In the genomic region with DNA sequence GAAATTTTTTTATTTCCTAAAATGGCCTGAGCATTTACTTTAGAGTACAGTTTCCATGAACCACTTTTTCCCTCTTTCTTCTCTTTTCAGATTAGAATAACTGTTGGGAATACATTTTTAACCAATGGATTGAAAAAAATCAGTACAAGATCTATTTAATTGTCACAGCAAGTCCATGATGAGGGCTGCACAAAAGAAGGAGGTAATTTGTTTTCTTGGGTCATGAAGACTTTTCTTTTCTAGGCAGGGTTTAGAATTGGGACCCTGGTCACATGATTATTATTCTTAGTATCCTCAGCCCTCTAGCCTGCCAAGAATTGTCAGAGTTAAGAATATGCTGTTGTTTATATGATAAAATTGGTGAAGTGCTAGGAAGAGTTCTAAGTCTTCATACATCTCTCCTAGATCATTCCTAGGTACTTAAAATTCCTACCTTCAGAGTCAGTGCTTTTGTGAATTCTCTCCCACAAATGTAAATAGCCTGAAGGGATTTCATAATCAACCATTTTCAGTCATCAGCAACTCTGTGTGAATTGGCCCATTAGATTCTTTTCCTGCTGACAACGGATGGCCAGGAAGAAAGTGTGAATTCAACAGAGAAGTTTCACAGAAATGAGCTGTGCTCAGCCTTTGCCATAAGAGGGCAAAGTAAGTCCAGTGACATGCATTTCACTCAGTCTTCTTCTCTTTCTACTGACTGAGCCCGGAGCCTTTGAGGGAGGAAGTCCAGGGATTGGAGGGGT, we compare ENCODE assay signal across 11 cellular contexts. TPM values are rescaled to one million over a fixed set of nuclear protein-coding genes. Genes with fewer than 3 reads are reported as not detected.
DNase-seq lines count a peak whose midpoint lies in the region; ATAC-seq and TF ChIP-seq lines count a peak whose summit lies in the region.
"Had no signal": no experiment of that assay in that cellular context is flagged by ENCODE, and none has a peak within 500 bp of the region (broad histone marks: within the 10 kb centered on the region; RNA-seq: fewer than 3 reads in every experiment).

No MANE protein-coding gene starts in this region.

- no peak overlapping the region for H3K4me3 Mint-ChIP-seq in activated CD4-positive, alpha-beta T cell treated with anti-CD3 and anti-CD28 coated beads, Interleukin-2, amount 10 ng/mL, durations not matched to agents 24 days and 14 days

- TF ChIP-seq POLR2A in tibial nerve (IDR thresholded peaks at IDR 0.05), result no peak

- peaks cover 2% of the 10 kb centered on the region for H3K27me3 ChIP-seq in AG04450 (ENCODE audit: control insufficient read depth, insufficient read depth, low read length)
- no peaks in the 10 kb centered on the region for H3K27me3 ChIP-seq in Panc1 (ENCODE audit: control insufficient read depth, insufficient read depth, low read length)
- no peaks in the 10 kb centered on the region for H3K27me3 ChIP-seq in tibial nerve
- H3K27me3 ChIP-seq: SJSA1 had no signal

- H3K9me3 ChIP-seq in AG04450 (ENCODE audit: control insufficient read depth, insufficient read depth, low read length) (no peaks in the 10 kb centered on the region), Panc1 (ENCODE audit: control insufficient read depth, insufficient read depth, low read depth, low read length) (no peaks in the 10 kb centered on the region), tibial nerve (no peaks in the 10 kb centered on the region)
- H3K9me3 ChIP-seq: SJSA1 had no signal

- TF ChIP-seq EP300 in tibial nerve (IDR thresholded peaks at IDR 0.05), result no peak

- CTCF ChIA-PET in AG04450 (lab: Charles Lee) (interaction anchor here (0.6 to 1.2 kb wide), 7 partner anchors 12 to 723 kb away, joined by 3 to 6 read pairs (median 5); no protein-coding TSS in a partner anchor), Panc1 (lab: Charles Lee) (no interaction called here)

- H3K36me3 Mint-ChIP-seq in activated CD4-positive, alpha-beta T cell treated with anti-CD3 and anti-CD28 coated beads, Interleukin-2, amount 10 ng/mL, durations not matched to agents 24 days and 14 days (ENCODE audit: low read depth), result no peaks in the 10 kb centered on the region

- H3K27me3 Mint-ChIP-seq in activated CD4-positive, alpha-beta T cell treated with anti-CD3 and anti-CD28 coated beads, Interleukin-2, amount 10 ng/mL, durations not matched to agents 24 days and 14 days, result peaks cover 5% of the 10 kb centered on the region

- 14 to 22% methylated on average over 2 of the region's 2 CpGs for WGBS in tibial nerve, 2 donors

- intact Hi-C loops in Panc1 (cut with micrococcal nuclease; ENCODE audit: unreplicated experiment), result no loop called here
- intact Hi-C loops in activated CD4-positive, alpha-beta T cell treated with anti-CD3 and anti-CD28 coated beads, Interleukin-2, amount 10 ng/mL, durations not matched to agents 24 days and 14 days (cut with micrococcal nuclease), result no loop called here

- no peaks in the 10 kb centered on the region for H3K36me3 ChIP-seq in Panc1 (ENCODE audit: control insufficient read depth, insufficient read depth, low read length)
- no peaks in the 10 kb centered on the region for H3K36me3 ChIP-seq in tibial nerve
- H3K36me3 ChIP-seq: SJSA1 had no signal

- TF ChIP-seq CTCF in AG04450 (IDR thresholded peaks at IDR 0.05; ENCODE audit: low read depth, low read length), result peak; percentile 40
- TF ChIP-seq CTCF in Panc1 (IDR thresholded peaks at IDR 0.05), result peak; percentile 56
- peak; percentile 31 for TF ChIP-seq CTCF in fibroblast of pulmonary artery (IDR thresholded peaks at IDR 0.05; ENCODE audit: low read length, missing control alignments)
- no peak for TF ChIP-seq CTCF in tibial nerve (IDR thresholded peaks at IDR 0.05)

- DNase-seq in AG04450 (ENCODE audit: low read depth, low spot score), result peak; percentile 13
- peak; percentile 15 for DNase-seq in Panc1 (ENCODE audit: low read depth, low spot score)
- peak; percentile 29 for DNase-seq in fibroblast of pulmonary artery (ENCODE audit: low read depth)
- no peak for DNase-seq in tibial nerve (ENCODE audit: low spot score in 2 of 2)
- no peak for DNase-seq in occipital lobe (lab: John Stamatoyannopoulos, UW)
- no peak for DNase-seq in NCI-H187 (lab: John Stamatoyannopoulos, UW)
- no peak for DNase-seq in activated CD4-positive, alpha-beta T cell treated with anti-CD3 and anti-CD28 coated beads, Interleukin-2, amount 10 ng/mL, durations not matched to agents 24 days and 14 days
- DNase-seq: GDM1, left ventricle myocardium superior had no signal

- POLR2A ChIA-PET in AG04450 (lab: Yijun Ruan, JAX) (no interaction called here), Panc1 (lab: Charles Lee) (no interaction called here)

- H3K27ac ChIP-seq in AG04450 (ENCODE audit: low read depth, low read length) (peak overlapping the region; percentile 12), Panc1 (ENCODE audit: low read length) (no peak overlapping the region), tibial nerve (no peak overlapping the region)
- H3K27ac ChIP-seq: SJSA1 had no signal

- H3K4me3 ChIP-seq in AG04450 (ENCODE audit: low read depth, low read length), result no peak overlapping the region
- no peak overlapping the region for H3K4me3 ChIP-seq in Panc1 (ENCODE audit: low read depth in 2 of 2, low read length in 2 of 2)
- no peak overlapping the region for H3K4me3 ChIP-seq in fibroblast of pulmonary artery (replicated peaks; ENCODE audit: low read depth, low read length)
- no peak overlapping the region for H3K4me3 ChIP-seq in tibial nerve
- H3K4me3 ChIP-seq: SJSA1 had no signal

- in situ Hi-C loops in Panc1 (cut with HindIII; ENCODE audit: low pct_unique_long_range_greater_than_20kb, low sequenced_read_pairs), result no loop called here

- H3K27ac Mint-ChIP-seq in activated CD4-positive, alpha-beta T cell treated with anti-CD3 and anti-CD28 coated beads, Interleukin-2, amount 10 ng/mL, durations not matched to agents 24 days and 14 days, result no peak overlapping the region

- BruUV-seq in Panc1 (replicated peaks; lab: Mats Ljungman, UMichigan), result no TSS peak

- ATAC-seq in GM19438 (IDR thresholded peaks at IDR 0.05; ENCODE audit: low read depth, unreplicated experiment) (peak; percentile 64), Panc1 (peak; percentile 91)
- ATAC-seq: left ventricle myocardium superior had no signal

- no peaks in the 10 kb centered on the region for H3K4me1 Mint-ChIP-seq in activated CD4-positive, alpha-beta T cell treated with anti-CD3 and anti-CD28 coated beads, Interleukin-2, amount 10 ng/mL, durations not matched to agents 24 days and 14 days

- no peaks in the 10 kb centered on the region for H3K9me3 Mint-ChIP-seq in activated CD4-positive, alpha-beta T cell treated with anti-CD3 and anti-CD28 coated beads, Interleukin-2, amount 10 ng/mL, durations not matched to agents 24 days and 14 days

- H3K4me1 ChIP-seq in Panc1 (ENCODE audit: control insufficient read depth, insufficient read depth, low read length), result no peaks in the 10 kb centered on the region
- H3K4me1 ChIP-seq in tibial nerve, result no peaks in the 10 kb centered on the region

RNA-seq across cellular contexts. Expression of a gene that starts 32.4 kb away (rescaled TPM):
- polyA plus RNA-seq in AG04450 (2011; rRNA removed), result 88.7 and 93.2 TPM in 2 replicates
- polyA minus RNA-seq in AG04450 (2011; rRNA and poly(A)+ RNA removed), result 39.3 TPM in 2 replicates
- total RNA-seq in Panc1 (2021; ENCODE audit: unreplicated experiment), result 84.1 TPM
- 60.1 TPM for polyA plus RNA-seq in Panc1 (2012; ENCODE audit: insufficient read length)
- 10 to 100 TPM; 12.0 to 15.9 (median 12.6) TPM for total RNA-seq in tibial nerve
- total RNA-seq in occipital lobe, result 2.2 TPM
- total RNA-seq in activated CD4-positive, alpha-beta T cell treated with anti-CD3 and anti-CD28 coated beads, Interleukin-2, amount 10 ng/mL, durations not matched to agents 24 days and 14 days, result not detected in 2 replicates

Comparison
In these comparisons a context has a peak if more than half of its experiments do, and no peak if none do; other contexts are left out.
1. DNase-seq: peak in AG04450 (single experiment), Panc1 (single experiment) and fibroblast of pulmonary artery (single experiment); none in tibial nerve (0 of 2), occipital lobe (single experiment), NCI-H187 (0 of 2) and activated CD4-positive, alpha-beta T cell treated with anti-CD3 and anti-CD28 coated beads, Interleukin-2, amount 10 ng/mL, durations not matched to agents 24 days and 14 days (single experiment).
2. CTCF ChIP-seq: peak in AG04450 (single experiment), Panc1 (single experiment) and fibroblast of pulmonary artery (single experiment); none in tibial nerve (0 of 5).